ENCODE assay signal across 18 cellular contexts in the genomic region with DNA sequence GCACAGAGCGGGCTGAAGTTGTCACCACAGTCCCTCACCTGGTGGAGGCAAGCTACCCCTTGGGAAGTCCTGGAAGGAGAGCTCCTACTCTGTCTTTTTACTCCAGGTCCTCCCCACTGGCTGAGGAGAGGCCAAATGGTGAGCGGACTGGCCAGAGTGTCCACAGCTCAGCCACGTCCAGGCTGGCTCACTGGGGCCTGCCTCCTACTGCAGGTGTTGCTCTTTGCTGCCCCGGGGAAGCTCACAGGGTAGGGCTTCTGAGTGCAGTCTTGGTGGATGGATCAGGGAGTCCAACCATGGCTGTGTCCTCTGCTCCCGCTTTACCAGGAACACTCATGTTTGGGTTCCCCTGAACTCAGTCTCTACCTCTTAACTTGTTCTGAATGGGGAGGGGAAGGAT. TPM values are rescaled to one million over a fixed set of nuclear protein-coding genes. Genes with fewer than 3 reads are reported as not detected.
A peak's percentile ranks its signal among the peaks of the same experiment; 100 is the strongest.
DNase-seq lines count a peak whose midpoint lies in the region; ATAC-seq, FAIRE-seq and TF ChIP-seq lines count a peak whose summit lies in the region.
"Had no signal": no experiment of that assay in that cellular context is flagged by ENCODE, and none has a peak within 500 bp of the region (broad histone marks: within the 10 kb centered on the region; RNA-seq: fewer than 3 reads in every experiment).

No MANE protein-coding gene starts in this region.

- intact Hi-C loops in left lung (cut with DNase I), result no loop called here
- intact Hi-C loops in sigmoid colon (cut with DNase I), result loop anchor here (5.0 kb wide), 2 partner anchors 52 to 402 kb away; a partner anchor contains a TSS
- intact Hi-C loops in psoas muscle (cut with DNase I), result loop anchor here in 1 of 2 donors (10.0 kb wide), 1 partner anchor 405 kb away; no protein-coding TSS in a partner anchor

- H3K36me3 ChIP-seq in left lung (no peaks in the 10 kb centered on the region), sigmoid colon (peaks cover 0 to 19% (median 2%) of the 10 kb centered on the region in 4 donors), psoas muscle (ENCODE audit: insufficient read depth in 1 of 2, low read depth in 1 of 2) (peaks cover 0 to 10% of the 10 kb centered on the region in 2 donors)
- H3K36me3 ChIP-seq in effector memory CD4-positive, alpha-beta T cell (ENCODE audit: control insufficient read depth, insufficient read depth, low read length), result no peaks in the 10 kb centered on the region
- H3K36me3 ChIP-seq: BLaER1 had no signal

- H3K4me1 ChIP-seq in left lung (peaks cover 0 to 18% of the 10 kb centered on the region in 2 donors), sigmoid colon (peaks cover 0 to 20% (median 17%) of the 10 kb centered on the region in 4 donors), psoas muscle (no peaks in the 10 kb centered on the region)
- peaks cover 7% of the 10 kb centered on the region for H3K4me1 ChIP-seq in effector memory CD4-positive, alpha-beta T cell (ENCODE audit: control insufficient read depth, insufficient read depth, low read length, poor library complexity, severe bottlenecking)

- FAIRE-seq in GM12891 (lab: Jason Lieb, UNC), result peak; percentile 52
- FAIRE-seq: GM19239 had no signal

- peaks cover 37% of the 10 kb centered on the region for H3K4me1 Mint-ChIP-seq in brain

- no peaks in the 10 kb centered on the region for H3K9me3 Mint-ChIP-seq in brain
- H3K9me3 Mint-ChIP-seq: CD8-positive, alpha-beta T cell had no signal

- TF ChIP-seq CTCF in brain (conservative IDR thresholded peaks at IDR 0.05) (no peak), left lung (IDR thresholded peaks at IDR 0.05) (no peak), sigmoid colon (IDR thresholded peaks at IDR 0.05) (no peak), psoas muscle (IDR thresholded peaks at IDR 0.05) (no peak)

- no peaks in the 10 kb centered on the region for H3K9me3 ChIP-seq in left lung
- H3K9me3 ChIP-seq in sigmoid colon, result no peaks in the 10 kb centered on the region
- H3K9me3 ChIP-seq in psoas muscle, result no peaks in the 10 kb centered on the region
- no peaks in the 10 kb centered on the region for H3K9me3 ChIP-seq in effector memory CD4-positive, alpha-beta T cell (ENCODE audit: control insufficient read depth, low read length)
- H3K9me3 ChIP-seq: BLaER1, HAP-1 had no signal

- TF ChIP-seq EP300 in sigmoid colon (IDR thresholded peaks at IDR 0.05), result no peak

- peak overlapping the region in 1 of 5 experiments; percentile 51 for H3K4me3 Mint-ChIP-seq in brain
- H3K4me3 Mint-ChIP-seq: CD8-positive, alpha-beta T cell had no signal

- H3K27ac ChIP-seq in left lung, result no peak overlapping the region
- H3K27ac ChIP-seq in sigmoid colon, result no peak overlapping the region
- H3K27ac ChIP-seq in psoas muscle, result no peak overlapping the region
- H3K27ac ChIP-seq in effector memory CD4-positive, alpha-beta T cell (ENCODE audit: insufficient read depth, low read length, poor library complexity, severe bottlenecking), result no peak overlapping the region
- H3K27ac ChIP-seq: BLaER1, GM23248 had no signal

- peak overlapping the region in 3 of 5 experiments; percentile 13 to 68 (median 35) for H3K27ac Mint-ChIP-seq in brain
- H3K27ac Mint-ChIP-seq: CD8-positive, alpha-beta T cell had no signal

- no peak for ATAC-seq in left lung
- ATAC-seq in esophagus mucosa, result no peak
- ATAC-seq in psoas muscle, result no peak
- no peak for ATAC-seq in HG03571 (IDR thresholded peaks at IDR 0.05; ENCODE audit: unreplicated experiment)
- ATAC-seq: CD8-positive, alpha-beta T cell had no signal

- peaks cover 0 to 12% of the 10 kb centered on the region in 2 donors for H3K27me3 ChIP-seq in left lung
- H3K27me3 ChIP-seq in sigmoid colon, result no peaks in the 10 kb centered on the region
- no peaks in the 10 kb centered on the region for H3K27me3 ChIP-seq in psoas muscle (ENCODE audit: insufficient read depth in 3 of 3, low read length in 2 of 3)
- no peaks in the 10 kb centered on the region for H3K27me3 ChIP-seq in effector memory CD4-positive, alpha-beta T cell (replicated peaks; ENCODE audit: control insufficient read depth, insufficient read depth, low read length, poor library complexity, severe bottlenecking)

- TF ChIP-seq POLR2A in GM12891 (IDR thresholded peaks at IDR 0.05; ENCODE audit: low read depth, low read length) (no peak), sigmoid colon (IDR thresholded peaks at IDR 0.05) (no peak)

- H3K27me3 Mint-ChIP-seq in brain, result peaks cover 3% of the 10 kb centered on the region

- DNase-seq in GM12891 (ENCODE audit: insufficient read length, low spot score), result no peak
- DNase-seq in left lung, result peak; percentile 26 to 36
- peak; percentile 50 for DNase-seq in sigmoid colon
- DNase-seq in psoas muscle, result no peak
- no peak for DNase-seq in effector memory CD4-positive, alpha-beta T cell
- DNase-seq: 8988T; Calu3; CD8-positive, alpha-beta T cell; DMS79 treated with DMSO at 0.1 percent for 48 hours; GF-D8; GM23248 had no signal

- H3K4me3 ChIP-seq in left lung (no peak overlapping the region), sigmoid colon (no peak overlapping the region), psoas muscle (no peak overlapping the region)
- no peak overlapping the region for H3K4me3 ChIP-seq in effector memory CD4-positive, alpha-beta T cell (ENCODE audit: insufficient read depth, low read depth, low read length, poor library complexity, severe bottlenecking)
- H3K4me3 ChIP-seq: BLaER1, GM23248, HAP-1 had no signal

- 93 to 95% methylated on average over 5 of the region's 5 CpGs for WGBS in sigmoid colon, 2 donors
- WGBS in psoas muscle, 3 donors, result 91 to 95% (median 92%) methylated on average over 5 of the region's 5 CpGs

- peaks cover 18% of the 10 kb centered on the region for H3K36me3 Mint-ChIP-seq in brain
- H3K36me3 Mint-ChIP-seq: CD8-positive, alpha-beta T cell had no signal

TF ChIP-seq in GM12891, 5 proteins besides CTCF, POLR2A, EP300 and RAD21:
- TF ChIP-seq POU2F2 (IDR thresholded peaks at IDR 0.05; ENCODE audit: low read depth, low read length) (no peak), PAX5 (IDR thresholded peaks at IDR 0.05; ENCODE audit: insufficient read depth, low read length, severe bottlenecking) (no peak), TAF1 (IDR thresholded peaks at IDR 0.05; ENCODE audit: low read depth, low read length) (no peak), SPI1 (IDR thresholded peaks at IDR 0.05; ENCODE audit: low read depth, low read length) (no peak), POLR2AphosphoS5 (IDR thresholded peaks at IDR 0.05; ENCODE audit: low read depth, low read length) (no peak)

RNA-seq across cellular contexts. Expression of a gene that starts 2.7 kb away (rescaled TPM):
- polyA plus RNA-seq in GM12891 (2012; ENCODE audit: low read depth, missing spikeins), result 15.3 TPM
- polyA plus RNA-seq in brain (ENCODE audit: insufficient read depth, low read depth, low replicate concordance) (46.8 TPM), sigmoid colon (10 to 100 TPM in 1 of 3 donors, 1 to 10 TPM in 2; 6.6 to 12.1 (median 6.9) TPM), psoas muscle (1 to 10 TPM; 7.0 to 9.2 (median 7.3) TPM)
- total RNA-seq in left lung (10 to 100 TPM; 11.4 to 14.1 TPM), sigmoid colon (10 to 100 TPM; 15.2 to 22.4 (median 16.0) TPM), esophagus mucosa (12.7 TPM), psoas muscle (1 to 10 TPM; 4.7 to 8.7 (median 6.4) TPM)

RNA-seq across cellular contexts. Expression of a gene that starts 18.4 kb away (rescaled TPM):
- 7.9 TPM for polyA plus RNA-seq in GM12891 (2012; ENCODE audit: low read depth, missing spikeins)
- 38.3 TPM for polyA plus RNA-seq in brain (ENCODE audit: insufficient read depth, low read depth, low replicate concordance)
- 10 to 100 TPM; 23.6 to 33.8 TPM for total RNA-seq in left lung
- total RNA-seq in sigmoid colon, result 10 to 100 TPM; 22.4 to 45.7 (median 29.5) TPM
- 10 to 100 TPM; 18.3 to 35.9 (median 22.8) TPM for polyA plus RNA-seq in sigmoid colon
- total RNA-seq in esophagus mucosa, result 35.2 TPM
- total RNA-seq in psoas muscle, result 1 to 10 TPM; 6.7 to 9.8 (median 7.6) TPM
- polyA plus RNA-seq in psoas muscle, result 10 to 100 TPM in 1 of 3 donors, 1 to 10 TPM in 2; 6.1 to 12.6 (median 6.9) TPM

RNA-seq across cellular contexts. Expression of a gene that starts 27.1 kb away (rescaled TPM):
- 0.08 TPM for polyA plus RNA-seq in GM12891 (2012; ENCODE audit: low read depth, missing spikeins)
- polyA plus RNA-seq in brain (ENCODE audit: insufficient read depth, low read depth, low replicate concordance) (30.0 TPM), sigmoid colon (10 to 100 TPM in 2 of 3 donors, 1 to 10 TPM in 1; 9.9 to 52.2 (median 42.0) TPM), psoas muscle (1 to 10 TPM; 5.8 to 8.9 (median 6.7) TPM)
- total RNA-seq in left lung (100 to 1,000 TPM in 1 of 2 donors, 10 to 100 TPM in 1; 91.0 to 153 TPM), sigmoid colon (100 to 1,000 TPM; 189 to 324 (median 195) TPM), esophagus mucosa (5.2 TPM), psoas muscle (10 to 100 TPM in 2 of 4 donors, 1 to 10 TPM in 2; 8.7 to 44.5 (median 15.1) TPM)
- total RNA-seq: Calu3; CD8-positive, alpha-beta T cell; HT-29 had no signal

RNA-seq across cellular contexts. Expression of a gene that starts 51.2 kb away (rescaled TPM):
- polyA plus RNA-seq in GM12891 (2012; ENCODE audit: low read depth, missing spikeins), result not detected
- 14.3 TPM for polyA plus RNA-seq in brain (ENCODE audit: insufficient read depth, low read depth, low replicate concordance)
- total RNA-seq in left lung, result 1 to 10 TPM; 2.1 to 3.4 TPM
- total RNA-seq in sigmoid colon, result 1 to 10 TPM; 3.8 to 8.6 (median 7.8) TPM
- 1 to 10 TPM in 1 of 3 donors, under 1 TPM in 2; 0.60 to 7.2 (median 0.92) TPM for polyA plus RNA-seq in sigmoid colon
- total RNA-seq in esophagus mucosa, result 1.1 TPM
- total RNA-seq in psoas muscle, result 1 to 10 TPM in 2 of 4 donors, under 1 TPM in 2; 0.49 to 1.3 (median 0.85) TPM
- 1 to 10 TPM in 2 of 3 donors, under 1 TPM in 1; 0.25 to 1.5 (median 1.3) TPM for polyA plus RNA-seq in psoas muscle
- total RNA-seq: HT-29 had no signal

Comparison
In these comparisons a context has a peak if more than half of its experiments do, and no peak if none do; other contexts are left out.
1. DNase-seq: peak in left lung (2 of 2) and sigmoid colon (single experiment); none in GM12891 (single experiment), psoas muscle (0 of 2) and effector memory CD4-positive, alpha-beta T cell (0 of 3).